25 cellular contexts compared by ENCODE assay signal in genomic region chr1:228042508-228042907, GRCh38. TPM values are rescaled to one million over a fixed set of nuclear protein-coding genes. Genes with fewer than 3 reads are reported as not detected.
"Had no signal": no experiment of that assay in that cellular context is flagged by ENCODE, and none has a peak within 500 bp of the region (broad histone marks: within the 10 kb centered on the region; RNA-seq: fewer than 3 reads in every experiment).

No MANE protein-coding gene starts in this region.

- H3K27ac Mint-ChIP-seq: T-cell; T-helper 1 cell treated with Interleukin-12 subunit alpha and Interleukin-12 subunit beta and Interleukin-4 antibody, amounts not matched to agents 30 μg/mL and 1 μg/mL, for 36 hours had no signal

- H3K9me3 ChIP-seq: SK-N-SH had no signal

- DNase-seq: IMR-90, Kasumi-1, MM.1S, NCI-H1105, NCI-H1417, NCI-H1436 treated with DMSO at 0.1 percent for 48 hours, NCI-H1694, NCI-H187 treated with DMSO at 0.1 percent for 48 hours, NCI-H2029 treated with DMSO at 0.1 percent for 48 hours, NCI-H2171, NCI-H226, NCI-H446, NCI-H510A, NCI-H524 treated with DMSO at 0.1 percent for 48 hours, NCI-H69, NCI-H774, SHP77, SK-N-SH, SW 1271, T-cell had no signal

- H3K9ac ChIP-seq: KMS-11, SK-N-SH had no signal

- H3K4me2 ChIP-seq: KMS-11, SK-N-SH had no signal

- H3K36me3 Mint-ChIP-seq: T-cell had no signal

- ATAC-seq: T-cell had no signal

- H3K9me3 Mint-ChIP-seq: T-cell had no signal

- H3K4me3 Mint-ChIP-seq: T-cell; T-helper 1 cell treated with Interleukin-12 subunit alpha and Interleukin-12 subunit beta and Interleukin-4 antibody, amounts not matched to agents 30 μg/mL and 1 μg/mL, for 36 hours had no signal

- H3K27ac ChIP-seq: HL-60, KMS-11 had no signal

RNA-seq across cellular contexts. Expression of gene WNT3A, which starts 35.7 kb away (rescaled TPM):
- total RNA-seq: IMR-90, M059J, SK-MEL-5 had no signal
- polyA plus RNA-seq: IMR-90, SK-N-SH had no signal
